In the genomic region with DNA sequence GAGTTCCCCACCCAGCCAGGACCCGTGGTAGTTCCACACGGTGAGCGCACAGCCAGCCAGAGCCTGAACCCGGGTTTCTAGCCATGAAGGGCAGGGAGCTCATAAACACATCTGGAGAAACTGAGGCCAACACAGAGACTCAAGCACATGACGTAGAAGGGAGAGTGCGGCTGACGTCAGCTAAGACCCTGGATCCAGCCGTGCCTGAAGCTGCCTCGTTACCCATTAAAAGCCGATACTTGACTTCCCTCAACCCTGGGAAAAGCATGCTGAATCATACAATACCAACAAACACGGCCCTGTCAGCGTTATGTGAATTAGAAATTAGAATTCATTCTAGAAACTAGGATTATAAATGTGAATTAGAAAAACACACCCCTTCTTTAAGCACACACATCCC, we compare ENCODE assay signal across 15 cellular contexts.
DNase-seq lines count a peak whose midpoint lies in the region; ATAC-seq and TF ChIP-seq lines count a peak whose summit lies in the region.
"Had no signal": no experiment of that assay in that cellular context is flagged by ENCODE, and none has a peak within 500 bp of the region (broad histone marks: within the 10 kb centered on the region; RNA-seq: fewer than 3 reads in every experiment).

No MANE protein-coding gene starts in this region.

- no peaks in the 10 kb centered on the region for H3K9me3 ChIP-seq in CD4-positive, alpha-beta T cell (ENCODE audit: control insufficient read depth, low read length)
- H3K9me3 ChIP-seq in lower lobe of right lung (no peaks in the 10 kb centered on the region), esophagus squamous epithelium (no peaks in the 10 kb centered on the region)
- H3K9me3 ChIP-seq: vagina had no signal

- TF ChIP-seq CTCF in CD4-positive, alpha-beta T cell (IDR thresholded peaks at IDR 0.05) = no peak
- TF ChIP-seq CTCF in lower lobe of right lung (IDR thresholded peaks at IDR 0.05) = no peak
- TF ChIP-seq CTCF in esophagus squamous epithelium (IDR thresholded peaks at IDR 0.05) = no peak

- H3K27me3 Mint-ChIP-seq in activated CD8-positive, alpha-beta memory T cell treated with anti-CD3 and anti-CD28 coated beads, Interleukin-2, amount 10 ng/mL, durations not matched to agents 7 days and 5 days = no peaks in the 10 kb centered on the region
- no peaks in the 10 kb centered on the region for H3K27me3 Mint-ChIP-seq in CD4-positive, alpha-beta T cell
- no peaks in the 10 kb centered on the region for H3K27me3 Mint-ChIP-seq in activated T-cell treated with anti-CD3 and anti-CD28 coated beads, Interleukin-2, amount 50 U/mL, for 72 hours (ENCODE audit: low read depth)

- H3K4me3 ChIP-seq in lower lobe of right lung = no peak overlapping the region
- H3K4me3 ChIP-seq in esophagus squamous epithelium = no peak overlapping the region
- H3K4me3 ChIP-seq: vagina had no signal

- H3K4me3 Mint-ChIP-seq in activated CD8-positive, alpha-beta memory T cell treated with anti-CD3 and anti-CD28 coated beads, Interleukin-2, amount 10 ng/mL, durations not matched to agents 7 days and 5 days = no peak overlapping the region
- H3K4me3 Mint-ChIP-seq in CD4-positive, alpha-beta T cell = peak overlapping the region; percentile 86
- peak overlapping the region; percentile 82 to 90 for H3K4me3 Mint-ChIP-seq in activated T-cell treated with anti-CD3 and anti-CD28 coated beads, Interleukin-2, amount 50 U/mL, for 72 hours
- H3K4me3 Mint-ChIP-seq: HFFc6 had no signal

- DNase-seq in activated CD8-positive, alpha-beta memory T cell treated with anti-CD3 and anti-CD28 coated beads, Interleukin-2, amount 10 ng/mL, durations not matched to agents 7 days and 5 days = no peak
- no peak for DNase-seq in activated CD8-positive, alpha-beta memory T cell treated with anti-CD3 and anti-CD28 coated beads for 24 hours
- no peak for DNase-seq in CD4-positive, alpha-beta T cell
- no peak for DNase-seq in activated T-cell treated with anti-CD3 and anti-CD28 coated beads, Interleukin-2, amount 50 U/mL, for 72 hours
- peak; percentile 24 for DNase-seq in lower lobe of right lung
- no peak for DNase-seq in esophagus squamous epithelium (lab: John Stamatoyannopoulos, UW)
- no peak for DNase-seq in anterior cingulate cortex (lab: John Stamatoyannopoulos, UW)
- no peak for DNase-seq in glomerular visceral epithelial cell (ENCODE audit: extremely low spot score)
- DNase-seq: C1 segment of cervical spinal cord, DMS153, NCI-H1105, NCI-H2081 treated with DMSO at 0.1 percent for 48 hours had no signal

- H3K4me1 ChIP-seq in lower lobe of right lung = no peaks in the 10 kb centered on the region
- peaks cover 0 to 6% (median 0%) of the 10 kb centered on the region in 3 donors for H3K4me1 ChIP-seq in esophagus squamous epithelium
- H3K4me1 ChIP-seq: vagina had no signal

- CTCF ChIA-PET in activated CD8-positive, alpha-beta memory T cell treated with anti-CD3 and anti-CD28 coated beads, Interleukin-2, amount 10 ng/mL, durations not matched to agents 7 days and 5 days (lab: Charles Lee) = interaction anchor here (1.4 kb wide), 1 partner anchor 17 kb away, joined by 8 read pairs; no protein-coding TSS in a partner anchor
- CTCF ChIA-PET in CD4-positive, alpha-beta T cell (lab: Charles Lee) = interaction anchor here (1.1 to 1.8 kb wide), 2 partner anchors 17 to 20 kb away, joined by 3 to 4 read pairs; no protein-coding TSS in a partner anchor

- H3K27ac Mint-ChIP-seq in activated CD8-positive, alpha-beta memory T cell treated with anti-CD3 and anti-CD28 coated beads, Interleukin-2, amount 10 ng/mL, durations not matched to agents 7 days and 5 days = peak overlapping the region; percentile 89
- H3K27ac Mint-ChIP-seq in CD4-positive, alpha-beta T cell = peak overlapping the region; percentile 95
- peak overlapping the region; percentile 88 for H3K27ac Mint-ChIP-seq in activated T-cell treated with anti-CD3 and anti-CD28 coated beads, Interleukin-2, amount 50 U/mL, for 72 hours
- H3K27ac Mint-ChIP-seq: HFFc6 had no signal

- H3K9me3 Mint-ChIP-seq in activated CD8-positive, alpha-beta memory T cell treated with anti-CD3 and anti-CD28 coated beads, Interleukin-2, amount 10 ng/mL, durations not matched to agents 7 days and 5 days (ENCODE audit: low read depth) = peaks cover 13% of the 10 kb centered on the region
- H3K9me3 Mint-ChIP-seq in CD4-positive, alpha-beta T cell = peaks cover 5% of the 10 kb centered on the region
- H3K9me3 Mint-ChIP-seq in activated T-cell treated with anti-CD3 and anti-CD28 coated beads, Interleukin-2, amount 50 U/mL, for 72 hours = peaks cover 10 to 16% of the 10 kb centered on the region in 2 donors

- H3K27ac ChIP-seq in CD4-positive, alpha-beta T cell (ENCODE audit: low read depth, low read length) = peak overlapping the region; percentile 86
- H3K27ac ChIP-seq in lower lobe of right lung (no peak overlapping the region), esophagus squamous epithelium (no peak overlapping the region)
- H3K27ac ChIP-seq: vagina had no signal

- 89 to 92% methylated on average over 8 of the region's 12 CpGs for WGBS in esophagus squamous epithelium, 2 donors

- H3K27me3 ChIP-seq in CD4-positive, alpha-beta T cell (ENCODE audit: control insufficient read depth, insufficient read depth, low read length) = no peaks in the 10 kb centered on the region
- no peaks in the 10 kb centered on the region for H3K27me3 ChIP-seq in lower lobe of right lung (ENCODE audit: low read depth)
- no peaks in the 10 kb centered on the region for H3K27me3 ChIP-seq in esophagus squamous epithelium
- H3K27me3 ChIP-seq: spleen, vagina had no signal

- ATAC-seq in activated CD8-positive, alpha-beta memory T cell treated with anti-CD3 and anti-CD28 coated beads, Interleukin-2, amount 10 ng/mL, durations not matched to agents 7 days and 5 days = no peak
- no peak for ATAC-seq in CD4-positive, alpha-beta T cell (ENCODE audit: poor library complexity)
- ATAC-seq in activated T-cell treated with anti-CD3 and anti-CD28 coated beads, Interleukin-2, amount 50 U/mL, for 72 hours (replicated peaks in 1 of 2) = no peak
- no peak for ATAC-seq in lower lobe of right lung

- intact Hi-C loops in CD4-positive, alpha-beta T cell (cut with DNase I, micrococcal nuclease) = loop anchor here (1.0 to 10.0 kb wide), 8 partner anchors 18 to 290 kb away; a partner anchor contains a TSS
- intact Hi-C loops in lower lobe of right lung (cut with DNase I) (no loop called here), esophagus squamous epithelium (cut with DNase I) (no loop called here)

- H3K4me1 Mint-ChIP-seq in activated CD8-positive, alpha-beta memory T cell treated with anti-CD3 and anti-CD28 coated beads, Interleukin-2, amount 10 ng/mL, durations not matched to agents 7 days and 5 days = peaks cover 36% of the 10 kb centered on the region
- H3K4me1 Mint-ChIP-seq in CD4-positive, alpha-beta T cell (ENCODE audit: low read depth) = peaks cover 44% of the 10 kb centered on the region
- peaks cover 33% of the 10 kb centered on the region for H3K4me1 Mint-ChIP-seq in activated T-cell treated with anti-CD3 and anti-CD28 coated beads, Interleukin-2, amount 50 U/mL, for 72 hours (ENCODE audit: low read depth)

- no peak for TF ChIP-seq POLR2A in esophagus squamous epithelium (IDR thresholded peaks at IDR 0.05)

- H3K36me3 Mint-ChIP-seq in activated CD8-positive, alpha-beta memory T cell treated with anti-CD3 and anti-CD28 coated beads, Interleukin-2, amount 10 ng/mL, durations not matched to agents 7 days and 5 days = peaks cover 49% of the 10 kb centered on the region
- H3K36me3 Mint-ChIP-seq in CD4-positive, alpha-beta T cell (ENCODE audit: low read depth) = peaks cover 29% of the 10 kb centered on the region
- H3K36me3 Mint-ChIP-seq in activated T-cell treated with anti-CD3 and anti-CD28 coated beads, Interleukin-2, amount 50 U/mL, for 72 hours (ENCODE audit: insufficient read depth in 2 of 2) = peaks cover 33 to 44% of the 10 kb centered on the region in 2 donors

- H3K36me3 ChIP-seq in lower lobe of right lung (no peaks in the 10 kb centered on the region), esophagus squamous epithelium (peaks cover 0 to 37% (median 0%) of the 10 kb centered on the region in 3 donors)
- H3K36me3 ChIP-seq: vagina had no signal

- POLR2A ChIA-PET in CD4-positive, alpha-beta T cell (lab: Charles Lee) = interaction anchor here (1.2 to 2.3 kb wide), 4 partner anchors 9 to 33 kb away, joined by 3 to 22 read pairs (median 8); no protein-coding TSS in a partner anchor

Comparison
In these comparisons a context has a peak if more than half of its experiments do, and no peak if none do; other contexts are left out.
1. intact Hi-C loops: an anchor here in CD4-positive, alpha-beta T cell (1.0 to 10.0 kb wide); none called in lower lobe of right lung and esophagus squamous epithelium.